In genomic region chr10:11611248-11612003, GRCh38 we compare ENCODE assay signal across 8 cellular contexts. TPM values are rescaled to one million over a fixed set of nuclear protein-coding genes. Genes with fewer than 3 reads are reported as not detected.
DNase-seq lines count a peak whose midpoint lies in the region; ATAC-seq, FAIRE-seq and TF ChIP-seq lines count a peak whose summit lies in the region.

TSS of gene USP6NL (minus strand) at chr10:11611650. CDS start at chr10:11597634, 14,016 bp downstream.

- H3K27ac ChIP-seq in A549: peak within 1 kb of the TSS; percentile 86 to 98

- H3K4me3 ChIP-seq in A549: peak within 1 kb of the TSS; percentile 75

- no peak for TF ChIP-seq EP300 in A549 (IDR thresholded peaks at IDR 0.05)

- ATAC-seq in A549 (peak; percentile 94 to 95), GM18505 (IDR thresholded peaks at IDR 0.05; ENCODE audit: unreplicated experiment) (peak; percentile 57), HG03025 (IDR thresholded peaks at IDR 0.05; ENCODE audit: low FRiP score, unreplicated experiment) (peak; percentile 70)

- peaks cover 11% of the 10 kb centered on the region for H3K4me1 ChIP-seq in A549

- TF ChIP-seq POLR2A in A549 (IDR thresholded peaks at IDR 0.05; ENCODE audit: low read length) (peak; percentile 58), GM18505 (IDR thresholded peaks at IDR 0.05; ENCODE audit: borderline replicate concordance, extremely low read depth, insufficient read depth, insufficient read length) (peak; percentile 75)

- POLR2A ChIA-PET in A549 (lab: Yijun Ruan, JAX): no interaction called here

- peak; percentile 73 to 83 for DNase-seq in A549 (ENCODE audit: low read depth in 1 of 2, low spot score in 1 of 2)
- peak; percentile 44 for DNase-seq in NCI-H2196 treated with DMSO at 0.1 percent for 48 hours (lab: John Stamatoyannopoulos, UW; ENCODE audit: unreplicated experiment)
- peak; percentile 53 to 57 for DNase-seq in activated CD4-positive, alpha-beta T cell treated with anti-CD3 and anti-CD28 coated beads for 4 hours
- DNase-seq in dedifferentiated amniotic fluid mesenchymal stem cell (ENCODE audit: extremely low spot score): peak; percentile 65
- peak; percentile 96 for DNase-seq in left kidney (ENCODE audit: low read depth, low spot score)
- peak; percentile 45 for DNase-seq in stimulated activated CD4-positive, alpha-beta T cell treated with anti-CD3 and anti-CD28 coated beads, Interleukin-1b, Interleukin-23, amount 100 ng/mL, for 48 hours

- H3K9me3 ChIP-seq in A549: no peaks in the 10 kb centered on the region

- TF ChIP-seq CTCF in A549 (IDR thresholded peaks at IDR 0.05): no peak

- H3K4me2 ChIP-seq in A549: peak within 1 kb of the TSS; percentile 94

- CTCF ChIA-PET in A549 (lab: Yijun Ruan, JAX): no interaction called here

- 2% methylated on average over 27 of the region's 106 CpGs for WGBS in A549 (ENCODE audit: missing lambda C conversion rate)

- no peak for FAIRE-seq in A549 (lab: Jason Lieb, UNC)

- no peak for TF ChIP-seq RAD21 in A549 (conservative IDR thresholded peaks at IDR 0.05 in 1 of 2, IDR thresholded peaks at IDR 0.05 in 1 of 2)

TF ChIP-seq in A549, 52 proteins besides CTCF, POLR2A, EP300 and RAD21:
- TF ChIP-seq CEBPB (IDR thresholded peaks at IDR 0.05) (no peak), JUN (IDR thresholded peaks at IDR 0.05) (peak; percentile 45 to 68; a peak in 2 of 5 replicates), TP53 (CRISPR knock-in tag; IDR thresholded peaks at IDR 0.05) (no peak), GATA3 (IDR thresholded peaks at IDR 0.05; ENCODE audit: borderline replicate concordance) (no peak), ZFP36 (IDR thresholded peaks at IDR 0.05; ENCODE audit: borderline replicate concordance, partially characterized antibody) (no peak), FOSL2 (IDR thresholded peaks at IDR 0.05) (no peak), FOSL2 (CRISPR knock-in tag; IDR thresholded peaks at IDR 0.05) (no peak), HOXB5 (CRISPR knock-in tag; IDR thresholded peaks at IDR 0.05) (0 out of 2 replicates have a peak, but pooled peaks have one; percentile 51), MYC (IDR thresholded peaks at IDR 0.05; ENCODE audit: borderline replicate concordance, low read length) (peak; percentile 88), MAX (IDR thresholded peaks at IDR 0.05) (peak; percentile 80), ELK1 (IDR thresholded peaks at IDR 0.05; ENCODE audit: low read depth, low read length) (no peak), NPAS2 (CRISPR knock-in tag; IDR thresholded peaks at IDR 0.05; ENCODE audit: borderline replicate concordance) (peak; percentile 27; the same call in 1 of the 2 replicates), RFX5 (IDR thresholded peaks at IDR 0.05) (0 out of 2 replicates have a peak, but pooled peaks have one; percentile 31), SMC3 (IDR thresholded peaks at IDR 0.05) (no peak), BHLHE40 (IDR thresholded peaks at IDR 0.05; ENCODE audit: low read depth, low read length) (peak; percentile 87), HOXA7 (CRISPR knock-in tag; IDR thresholded peaks at IDR 0.05) (no peak), BCL3 (IDR thresholded peaks at IDR 0.05) (0 out of 3 replicates have a peak, but pooled peaks have one; percentile 59), ZC3H11A (IDR thresholded peaks at IDR 0.05) (no peak), PHF8 (IDR thresholded peaks at IDR 0.05; ENCODE audit: borderline replicate concordance, low read depth) (peak; percentile 52), ATOH8 (CRISPR knock-in tag; IDR thresholded peaks at IDR 0.05; ENCODE audit: low read depth) (peak; percentile 20; the same call in 1 of the 2 replicates)
- TF ChIP-seq, protein P1, sequence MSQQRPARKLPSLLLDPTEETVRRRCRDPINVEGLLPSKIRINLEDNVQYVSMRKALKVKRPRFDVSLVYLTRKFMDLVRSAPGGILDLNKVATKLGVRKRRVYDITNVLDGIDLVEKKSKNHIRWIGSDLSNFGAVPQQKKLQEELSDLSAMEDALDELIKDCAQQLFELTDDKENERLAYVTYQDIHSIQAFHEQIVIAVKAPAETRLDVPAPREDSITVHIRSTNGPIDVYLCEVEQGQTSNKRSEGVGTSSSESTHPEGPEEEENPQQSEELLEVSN (IDR thresholded peaks at IDR 0.05; ENCODE audit: borderline replicate concordance, low read depth): peak; percentile 57; the same call in 1 of the 2 replicates
- TF ChIP-seq, protein P2, sequence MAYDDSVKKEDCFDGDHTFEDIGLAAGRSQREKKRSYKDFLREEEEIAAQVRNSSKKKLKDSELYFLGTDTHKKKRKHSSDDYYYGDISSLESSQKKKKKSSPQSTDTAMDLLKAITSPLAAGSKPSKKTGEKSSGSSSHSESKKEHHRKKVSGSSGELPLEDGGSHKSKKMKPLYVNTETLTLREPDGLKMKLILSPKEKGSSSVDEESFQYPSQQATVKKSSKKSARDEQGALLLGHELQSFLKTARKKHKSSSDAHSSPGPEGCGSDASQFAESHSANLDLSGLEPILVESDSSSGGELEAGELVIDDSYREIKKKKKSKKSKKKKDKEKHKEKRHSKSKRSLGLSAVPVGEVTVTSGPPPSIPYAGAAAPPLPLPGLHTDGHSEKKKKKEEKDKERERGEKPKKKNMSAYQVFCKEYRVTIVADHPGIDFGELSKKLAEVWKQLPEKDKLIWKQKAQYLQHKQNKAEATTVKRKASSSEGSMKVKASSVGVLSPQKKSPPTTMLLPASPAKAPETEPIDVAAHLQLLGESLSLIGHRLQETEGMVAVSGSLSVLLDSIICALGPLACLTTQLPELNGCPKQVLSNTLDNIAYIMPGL (CRISPR knock-in tag; IDR thresholded peaks at IDR 0.05; ENCODE audit: borderline replicate concordance): no peak

RNA-seq across cellular contexts. Expression of gene USP6NL, which starts in this region (rescaled TPM):
- polyA plus RNA-seq in A549 (2011; rRNA removed) (16.8 and 18.2 TPM in 2 replicates), A549 (2017; fragmentation: RNase III; extraction: RNeasy Plus Mini Kit Qiagen cat#74134 plus additional on column Dnase treatment) (10.4 to 11.7 TPM (median 10.6 TPM) in 3 replicates)
- 7.1 and 8.7 TPM in 2 replicates for polyA plus RNA-seq in A549 (2012; cell fraction: cytosol; rRNA removed)
- 5.2 and 6.9 TPM in 2 replicates for polyA plus RNA-seq in A549 (2012; cell fraction: nucleus; rRNA removed)
- polyA minus RNA-seq in A549 (2011; rRNA and poly(A)+ RNA removed): 14.3 and 14.4 TPM in 2 replicates

Comparison
In these comparisons a context has a peak if more than half of its experiments do, and no peak if none do; other contexts are left out.
1. Peak in every context shown above with its lines: DNase-seq, ATAC-seq, H3K4me3 ChIP-seq and H3K27ac ChIP-seq.
2. DNase-seq: peak in every context shown above with its lines; median percentile 96 in left kidney; 78 in A549; 65 in dedifferentiated amniotic fluid mesenchymal stem cell; 55 in activated CD4-positive, alpha-beta T cell treated with anti-CD3 and anti-CD28 coated beads for 4 hours; 45 in stimulated activated CD4-positive, alpha-beta T cell treated with anti-CD3 and anti-CD28 coated beads, Interleukin-1b, Interleukin-23, amount 100 ng/mL, for 48 hours; 44 in NCI-H2196 treated with DMSO at 0.1 percent for 48 hours.